ENCODE assay signal across 8 cellular contexts in the genomic region with DNA sequence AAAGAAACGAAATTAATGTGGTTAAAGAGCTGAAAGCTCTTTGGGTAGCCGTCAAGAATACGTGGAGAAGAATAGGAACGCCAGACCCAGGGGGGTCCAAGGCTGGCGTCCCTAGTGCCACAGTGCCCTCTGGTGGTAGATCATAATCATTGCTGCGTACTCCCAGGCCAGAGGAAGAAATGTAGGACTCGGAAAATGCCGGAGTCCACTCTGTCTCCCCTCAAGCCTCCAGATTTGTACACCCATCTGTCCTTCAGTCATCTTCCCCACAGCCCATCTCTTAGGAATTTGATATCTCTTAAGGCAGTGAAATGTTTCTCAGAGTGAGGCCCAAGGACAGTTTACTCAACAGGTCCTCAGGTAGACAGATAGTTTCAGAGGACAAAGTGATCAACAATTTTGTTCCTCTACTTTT. TPM values are rescaled to one million over a fixed set of nuclear protein-coding genes. Genes with fewer than 3 reads are reported as not detected.
DNase-seq lines count a peak whose midpoint lies in the region; ATAC-seq and TF ChIP-seq lines count a peak whose summit lies in the region.

No MANE protein-coding gene starts in this region.

- peaks cover 6 to 14% of the 10 kb centered on the region in 2 donors for H3K27me3 Mint-ChIP-seq in T-cell

- H3K4me1 Mint-ChIP-seq in T-cell = peaks cover 0 to 4% (median 4%) of the 10 kb centered on the region in 3 donors

- peak; percentile 52 for ATAC-seq in GM18517 (IDR thresholded peaks at IDR 0.05; ENCODE audit: unreplicated experiment)
- peak; percentile 73 to 86 (median 80) for ATAC-seq in T-cell (replicated peaks in 1 of 4)
- ATAC-seq in GM21737 (IDR thresholded peaks at IDR 0.05; ENCODE audit: unreplicated experiment) = no peak

- peak; percentile 95 for TF ChIP-seq CTCF in left ventricle myocardium inferior (IDR thresholded peaks at IDR 0.05; ENCODE audit: borderline replicate concordance)
- peak; percentile 82 to 93 (median 90) for TF ChIP-seq CTCF in sigmoid colon (IDR thresholded peaks at IDR 0.05)

- H3K4me3 ChIP-seq in ACC112 (ENCODE audit: low read depth, low read length) (no peak overlapping the region), adipocyte (ENCODE audit: low read length) (no peak overlapping the region), left ventricle myocardium inferior (no peak overlapping the region), sigmoid colon (no peak overlapping the region)

- POLR2A ChIA-PET in T-cell (lab: Charles Lee) = no interaction called here

- TF ChIP-seq EP300 in sigmoid colon (IDR thresholded peaks at IDR 0.05) = peak in 1 of 4 donors; percentile 7

- no peaks in the 10 kb centered on the region for H3K36me3 ChIP-seq in ACC112 (ENCODE audit: insufficient read depth, low read length)
- no peaks in the 10 kb centered on the region for H3K36me3 ChIP-seq in adipocyte (ENCODE audit: control insufficient read depth, insufficient read depth, low read length, severe bottlenecking)
- H3K36me3 ChIP-seq in left ventricle myocardium inferior = no peaks in the 10 kb centered on the region
- H3K36me3 ChIP-seq in sigmoid colon = no peaks in the 10 kb centered on the region

- intact Hi-C loops in left ventricle myocardium inferior (cut with micrococcal nuclease) (loop anchor here (2.0 kb wide), 1 partner anchor 88 kb away; no protein-coding TSS in a partner anchor), sigmoid colon (cut with DNase I) (loop anchor here (1.0 to 2.0 kb wide), 3 partner anchors 90 to 296 kb away; no protein-coding TSS in a partner anchor)

- H3K9me3 ChIP-seq in adipocyte (ENCODE audit: control insufficient read depth, low read length) (no peaks in the 10 kb centered on the region), left ventricle myocardium inferior (replicated peaks) (no peaks in the 10 kb centered on the region), sigmoid colon (no peaks in the 10 kb centered on the region)

- no peak overlapping the region for H3K4me3 Mint-ChIP-seq in T-cell

- no peak for TF ChIP-seq POLR2A in sigmoid colon (IDR thresholded peaks at IDR 0.05)

- no peaks in the 10 kb centered on the region for H3K9me3 Mint-ChIP-seq in T-cell

- H3K27ac ChIP-seq in ACC112 (ENCODE audit: low read depth, low read length) = peak overlapping the region; percentile 97
- H3K27ac ChIP-seq in left ventricle myocardium inferior (replicated peaks) = no peak overlapping the region
- H3K27ac ChIP-seq in sigmoid colon = no peak overlapping the region

- CTCF ChIA-PET in T-cell (lab: Charles Lee) = interaction anchor here (0.6 to 4.6 kb wide), 9 partner anchors 11 to 954 kb away, joined by 3 to 34 read pairs (median 4); no protein-coding TSS in a partner anchor

- H3K36me3 Mint-ChIP-seq in T-cell = no peaks in the 10 kb centered on the region

- peak overlapping the region; percentile 87 for H2AFZ ChIP-seq in ACC112 (ENCODE audit: low read length, unreplicated experiment)

- 1 to 5% methylated on average over 8 of the region's 8 CpGs for WGBS in sigmoid colon, 2 donors

- H3K27ac Mint-ChIP-seq in T-cell = no peak overlapping the region

- H3K27me3 ChIP-seq in ACC112 (ENCODE audit: insufficient read depth, low read length) (no peaks in the 10 kb centered on the region), adipocyte (replicated peaks; ENCODE audit: control insufficient read depth, insufficient read depth, low read length) (no peaks in the 10 kb centered on the region), left ventricle myocardium inferior (ENCODE audit: low read depth) (peaks cover 6% of the 10 kb centered on the region), sigmoid colon (no peaks in the 10 kb centered on the region)

- DNase-seq in NCI-H1048 (lab: John Stamatoyannopoulos, UW) = peak; percentile 32
- DNase-seq in T-cell = peak in 32 of 34 experiments; percentile 17 to 66 (median 44)
- DNase-seq in adipocyte (ENCODE audit: low read depth) = peak; percentile 91
- DNase-seq in left ventricle myocardium inferior = no peak
- DNase-seq in sigmoid colon = peak; percentile 83

- H3K4me1 ChIP-seq in ACC112 (ENCODE audit: control insufficient read depth, insufficient read depth, low read length, unreplicated experiment) = peaks cover 44% of the 10 kb centered on the region
- H3K4me1 ChIP-seq in adipocyte (ENCODE audit: control insufficient read depth, insufficient read depth, low read length) = peaks cover 35% of the 10 kb centered on the region
- H3K4me1 ChIP-seq in left ventricle myocardium inferior = peaks cover 13% of the 10 kb centered on the region
- H3K4me1 ChIP-seq in sigmoid colon = peaks cover 0 to 16% (median 6%) of the 10 kb centered on the region in 4 donors

- no peaks in the 10 kb centered on the region for H3K79me2 ChIP-seq in ACC112 (ENCODE audit: control insufficient read depth, insufficient read depth, low read length, unreplicated experiment)

- peak overlapping the region; percentile 80 for H3K9ac ChIP-seq in adipocyte (ENCODE audit: low read length)

RNA-seq across cellular contexts. Expression of gene PLEKHG6, which starts 25.4 kb away (rescaled TPM):
- total RNA-seq in T-cell (under 1 TPM in 2 of 5 donors, not detected in 3; 0.13 to 0.38 TPM), left ventricle myocardium inferior (0.08 TPM), sigmoid colon (1 to 10 TPM in 1 of 4 donors, under 1 TPM in 1, not detected in 2; 0.99 to 2.5 TPM)
- polyA plus RNA-seq in sigmoid colon = 100 to 1,000 TPM in 1 of 3 donors, 10 to 100 TPM in 2; 61.3 to 146 (median 93.6) TPM

RNA-seq across cellular contexts. Expression of gene TNFRSF1A, which starts 56.8 kb away (rescaled TPM):
- total RNA-seq in T-cell = 10 to 100 TPM; 32.3 to 88.0 (median 86.5) TPM
- total RNA-seq in left ventricle myocardium inferior = 45.6 TPM
- total RNA-seq in sigmoid colon = 100 to 1,000 TPM; 135 to 191 (median 176) TPM
- 100 to 1,000 TPM in 1 of 3 donors, 10 to 100 TPM in 2; 31.7 to 107 (median 74.5) TPM for polyA plus RNA-seq in sigmoid colon
